ENCODE assay signal across 24 cellular contexts in the genomic region with DNA sequence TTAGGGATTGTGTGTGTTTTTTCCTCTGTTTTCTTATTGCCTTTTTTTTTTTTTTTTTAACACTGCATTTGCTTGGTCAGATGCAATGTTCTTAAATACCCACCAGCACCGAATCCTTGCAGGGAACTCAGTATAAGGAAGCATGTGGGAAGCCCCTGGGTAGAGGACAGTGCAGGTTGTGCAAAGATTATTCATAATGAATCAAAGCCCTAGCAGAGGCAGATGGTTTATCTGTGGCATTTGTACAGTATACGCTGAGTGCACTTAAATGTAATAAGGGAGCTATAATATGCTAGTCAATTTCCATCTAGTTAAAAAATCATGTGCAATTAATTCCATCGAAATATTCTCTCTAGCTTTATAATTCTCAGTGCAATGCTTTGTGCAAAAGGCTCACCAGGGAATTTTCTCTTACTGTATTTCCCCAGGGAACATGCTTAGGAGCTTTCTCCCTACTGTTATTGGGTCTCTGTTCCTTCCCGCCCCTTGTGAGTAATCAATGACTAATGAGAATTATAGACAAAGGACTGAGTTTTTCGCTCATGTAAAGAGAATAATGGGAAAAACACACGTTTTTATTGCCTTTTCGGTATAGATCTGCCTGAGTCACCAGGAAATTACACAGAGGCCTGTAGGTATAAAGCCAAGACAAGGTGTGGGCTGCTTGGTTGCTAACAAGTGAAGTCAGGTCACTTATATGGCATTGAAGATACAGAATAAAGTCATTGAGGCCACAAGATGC.
A peak's percentile ranks its signal among the peaks of the same experiment; 100 is the strongest.
DNase-seq lines count a peak whose midpoint lies in the region; ATAC-seq, FAIRE-seq and TF ChIP-seq lines count a peak whose summit lies in the region.
"Had no signal": no experiment of that assay in that cellular context is flagged by ENCODE, and none has a peak within 500 bp of the region (broad histone marks: within the 10 kb centered on the region; RNA-seq: fewer than 3 reads in every experiment).

No MANE protein-coding gene starts in this region.

- no peak overlapping the region for H2AK5ac ChIP-seq in mesenchymal stem cell (ENCODE audit: low read length, severe bottlenecking)

- H3K4ac ChIP-seq in mesenchymal stem cell (ENCODE audit: low read depth in 1 of 2, low read length in 2 of 2) = no peak overlapping the region

- H3K27me3 ChIP-seq in mesenchymal stem cell (ENCODE audit: control insufficient read depth in 1 of 2, insufficient read depth in 1 of 2, low read length in 2 of 2) = no peaks in the 10 kb centered on the region
- H3K27me3 ChIP-seq: neural progenitor cell, right lobe of liver, tibial artery had no signal

- TF ChIP-seq CTCF in A549 (IDR thresholded peaks at IDR 0.05) (no peak), fibroblast of pulmonary artery (IDR thresholded peaks at IDR 0.05; ENCODE audit: low read length, missing control alignments) (no peak)

- H3K4me1 ChIP-seq in A549 = peaks cover 10% of the 10 kb centered on the region; the same call in 1 of the 3 replicates
- no peaks in the 10 kb centered on the region for H3K4me1 ChIP-seq in mesenchymal stem cell (ENCODE audit: control insufficient read depth, insufficient read depth, low read depth, low read length)
- H3K4me1 ChIP-seq: neural progenitor cell, right lobe of liver, tibial artery had no signal

- H3K79me1 ChIP-seq in mesenchymal stem cell (replicated peaks; ENCODE audit: low read length, poor library complexity, severe bottlenecking) = no peaks in the 10 kb centered on the region

- no peak overlapping the region for H2AFZ ChIP-seq in mesenchymal stem cell (ENCODE audit: low read depth, low read length)
- H2AFZ ChIP-seq: neural progenitor cell had no signal

- peak; percentile 34 to 80; a peak in 4 of 6 replicates for ATAC-seq in A549
- ATAC-seq: activated naive CD8-positive, alpha-beta T cell treated with anti-CD3 and anti-CD28 coated beads, Interleukin-2, amount 50 U/mL, for 24 hours; right lobe of liver; SK-N-SH treated with all-trans-retinoic acid at 6 μM for 48 hours had no signal

- H2BK15ac ChIP-seq in mesenchymal stem cell (ENCODE audit: low read depth, poor library complexity, severe bottlenecking) = no peak overlapping the region

- no peak overlapping the region for H3K9ac ChIP-seq in mesenchymal stem cell (ENCODE audit: low read length)
- H3K9ac ChIP-seq: neural progenitor cell had no signal

- H3K36me3 ChIP-seq in mesenchymal stem cell (ENCODE audit: control insufficient read depth in 1 of 2, insufficient read depth in 2 of 2, low read depth in 1 of 2, low read length in 2 of 2) = no peaks in the 10 kb centered on the region
- H3K36me3 ChIP-seq: neural progenitor cell, right lobe of liver, tibial artery had no signal

- no peak for FAIRE-seq in A549 (lab: Jason Lieb, UNC)
- FAIRE-seq: islet of Langerhans, TTC549 had no signal

- POLR2A ChIA-PET in A549 (lab: Yijun Ruan, JAX) = no interaction called here

- DNase-seq in A549 (ENCODE audit: low read depth in 1 of 2, low spot score in 1 of 2) (peak in 1 of 2 experiments; percentile 33), HCEC 1CT (peak; percentile 60), RKO (ENCODE audit: low spot score) (peak; percentile 32), fibroblast of pulmonary artery (ENCODE audit: low read depth) (peak; percentile 9), NCI-H187 (lab: John Stamatoyannopoulos, UW) (no peak), mesenchymal stem cell (no peak), inferior parietal cortex (ENCODE audit: extremely low spot score) (no peak), NCI-H187 treated with DMSO at 0.1 percent for 48 hours (lab: John Stamatoyannopoulos, UW) (no peak)
- DNase-seq: ACHN; activated CD4-positive, alpha-beta T cell treated with anti-CD3 and anti-CD28 coated beads, Interleukin-2, amount 50 U/mL, for 4 hours; activated naive CD8-positive, alpha-beta T cell treated with anti-CD3 and anti-CD28 coated beads, Interleukin-2, amount 50 U/mL, for 24 hours; activated T-cell treated with anti-CD3 and anti-CD28 coated beads, Interleukin-2, amount 50 U/mL, for 24 hours; GDM1; H9; mesendoderm; NCI-H1092; NCI-H226; right lobe of liver; stimulated activated CD4-positive, alpha-beta T cell treated with anti-CD3 and anti-CD28 coated beads, Interleukin-4, amount 100 ng/mL, for 24 hours; tibial artery had no signal

- no peak overlapping the region for H2BK5ac ChIP-seq in mesenchymal stem cell (ENCODE audit: low read depth, low read length, poor library complexity, severe bottlenecking)

- no peaks in the 10 kb centered on the region for H3K9me3 ChIP-seq in A549
- H3K9me3 ChIP-seq in mesenchymal stem cell (ENCODE audit: control insufficient read depth, low read length) = no peaks in the 10 kb centered on the region
- H3K9me3 ChIP-seq: right lobe of liver, tibial artery had no signal

- CTCF ChIA-PET in A549 (lab: Yijun Ruan, JAX) = interaction anchor here (0.7 to 1.4 kb wide), 2 partner anchors 25 to 31 kb away, joined by 3 read pairs; no protein-coding TSS in a partner anchor

- no peak overlapping the region for H4K8ac ChIP-seq in mesenchymal stem cell (ENCODE audit: low read length)

- no peak overlapping the region for H4K91ac ChIP-seq in mesenchymal stem cell (ENCODE audit: low read length)

- 7% methylated on average over 7 of the region's 7 CpGs for WGBS in A549 (ENCODE audit: missing lambda C conversion rate)
- WGBS in mesenchymal stem cell = 55% methylated on average over 6 of the region's 7 CpGs

- no peak for TF ChIP-seq EP300 in A549 (IDR thresholded peaks at IDR 0.05)

- no peak overlapping the region for H3K23ac ChIP-seq in mesenchymal stem cell (ENCODE audit: low read length in 2 of 2)

- TF ChIP-seq POLR2A in A549 (IDR thresholded peaks at IDR 0.05; ENCODE audit: low read length) = no peak

- H3K4me3 ChIP-seq in A549 = no peak overlapping the region
- H3K4me3 ChIP-seq in fibroblast of pulmonary artery (replicated peaks; ENCODE audit: low read depth, low read length) = no peak overlapping the region
- no peak overlapping the region for H3K4me3 ChIP-seq in mesenchymal stem cell (ENCODE audit: insufficient read depth in 1 of 2, low read depth in 1 of 2, low read length in 2 of 2)
- H3K4me3 ChIP-seq: neural progenitor cell, right lobe of liver, tibial artery had no signal

- H3K14ac ChIP-seq in mesenchymal stem cell (ENCODE audit: low read length in 2 of 2) = no peak overlapping the region

- no peak for TF ChIP-seq RAD21 in A549 (conservative IDR thresholded peaks at IDR 0.05 in 1 of 2, IDR thresholded peaks at IDR 0.05 in 1 of 2)

- no peak overlapping the region for H3K18ac ChIP-seq in mesenchymal stem cell (ENCODE audit: low read depth in 1 of 2, low read length in 2 of 2)

- peak overlapping the region; percentile 47 for H3K4me2 ChIP-seq in A549
- H3K4me2 ChIP-seq in mesenchymal stem cell (ENCODE audit: low read length, poor library complexity, severe bottlenecking) = no peak overlapping the region
- H3K4me2 ChIP-seq: neural progenitor cell had no signal

- H2BK120ac ChIP-seq in mesenchymal stem cell (ENCODE audit: low read depth, low read length) = no peak overlapping the region

- peak overlapping the region in 1 of 2 experiments; percentile 53; a peak in 2 of 6 replicates for H3K27ac ChIP-seq in A549
- no peak overlapping the region for H3K27ac ChIP-seq in mesenchymal stem cell (ENCODE audit: low read length, poor library complexity, severe bottlenecking)
- H3K27ac ChIP-seq: neural progenitor cell, right lobe of liver, tibial artery had no signal

- no peak overlapping the region for H2BK12ac ChIP-seq in mesenchymal stem cell (ENCODE audit: low read length in 2 of 2)

TF ChIP-seq in A549, 52 proteins besides CTCF, POLR2A, EP300 and RAD21:
- TF ChIP-seq BHLHE40 (IDR thresholded peaks at IDR 0.05; ENCODE audit: low read depth, low read length) = no peak
- TF ChIP-seq HOXB5 (CRISPR knock-in tag; IDR thresholded peaks at IDR 0.05) = no peak
- peak; percentile 20; the same call in 1 of the 2 replicates for TF ChIP-seq FOSL2 (IDR thresholded peaks at IDR 0.05)
- peak; percentile 37; the same call in 1 of the 2 replicates for TF ChIP-seq FOSL2 (CRISPR knock-in tag; IDR thresholded peaks at IDR 0.05)
- no peak for TF ChIP-seq USF2 (IDR thresholded peaks at IDR 0.05)
- TF ChIP-seq JUNB (IDR thresholded peaks at IDR 0.05) = peak; percentile 53; the same call in 1 of the 2 replicates

Comparison
In these comparisons a context has a peak if more than half of its experiments do, and no peak if none do; other contexts are left out.
1. DNase-seq: peak in HCEC 1CT (single experiment), RKO (single experiment) and fibroblast of pulmonary artery (single experiment); none in NCI-H187 (0 of 2), mesenchymal stem cell (single experiment), inferior parietal cortex (single experiment) and NCI-H187 treated with DMSO at 0.1 percent for 48 hours (single experiment).